In genomic region chr10:13294784-13295183, GRCh38 we compare ENCODE assay signal across 7 cellular contexts.
"Had no signal": no experiment of that assay in that cellular context is flagged by ENCODE, and none has a peak within 500 bp of the region (broad histone marks: within the 10 kb centered on the region; RNA-seq: fewer than 3 reads in every experiment).

No MANE protein-coding gene starts in this region.

- FAIRE-seq: HTR-8/SVneo had no signal

- DNase-seq: GM23248, GOT3, H7, KG1 had no signal

- H3K9ac ChIP-seq: GM23248 had no signal

- H2AFZ ChIP-seq: GM23248 had no signal

- H3K4me3 ChIP-seq: GM23248, HAP-1 had no signal

- ATAC-seq: HCT116 had no signal

- H3K36me3 ChIP-seq: HAP-1 had no signal

- H3K27ac ChIP-seq: GM23248 had no signal

- H3K9me3 ChIP-seq: HAP-1 had no signal
